Comparison of ENCODE assay signal across 17 cellular contexts in the genomic region with DNA sequence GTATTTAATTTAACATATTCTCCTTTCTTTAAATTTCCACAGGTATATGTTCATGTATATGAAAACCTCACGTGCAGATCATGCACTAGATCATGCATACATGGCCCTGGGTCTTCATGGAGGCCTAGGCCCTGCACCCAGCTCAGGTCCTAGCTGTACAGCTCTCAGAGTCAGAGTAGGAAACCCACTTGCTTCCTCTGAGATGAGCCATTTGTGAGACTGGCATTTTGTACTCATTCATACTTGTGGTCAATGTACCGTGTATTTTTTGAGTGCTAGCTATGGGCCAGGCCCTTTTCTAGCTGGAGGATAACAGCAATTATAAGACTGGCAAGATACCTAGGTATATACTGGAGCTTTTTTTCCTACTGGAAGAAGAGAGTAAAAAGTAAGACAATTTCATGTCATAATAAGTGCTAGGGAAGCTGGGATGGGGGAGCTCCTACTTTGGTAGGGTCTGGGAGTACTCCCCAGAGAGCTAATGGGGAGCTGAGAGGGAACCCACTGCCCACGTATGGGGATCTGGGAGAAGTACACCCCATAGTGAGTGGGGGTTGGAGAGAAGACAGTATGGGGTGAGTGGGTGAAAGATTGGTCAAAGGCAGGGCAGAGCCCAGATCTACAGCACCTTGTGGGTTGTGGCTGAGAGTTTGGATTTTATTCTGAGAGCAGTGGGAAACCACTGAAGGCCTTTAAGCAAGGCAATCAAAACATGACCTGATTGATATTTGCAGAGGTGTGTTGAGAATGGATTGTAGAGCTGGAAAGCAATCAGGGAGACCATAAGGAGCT.
DNase-seq lines count a peak whose midpoint lies in the region; ATAC-seq, FAIRE-seq and TF ChIP-seq lines count a peak whose summit lies in the region.
"Had no signal": no experiment of that assay in that cellular context is flagged by ENCODE, and none has a peak within 500 bp of the region (broad histone marks: within the 10 kb centered on the region; RNA-seq: fewer than 3 reads in every experiment).

No MANE protein-coding gene starts in this region.

- no peak for TF ChIP-seq POLR2A in GM12892 (IDR thresholded peaks at IDR 0.05; ENCODE audit: low read depth, low read length)
- no peak for TF ChIP-seq POLR2A in erythroblast (IDR thresholded peaks at IDR 0.05; ENCODE audit: low read length)

- H3K9me3 Mint-ChIP-seq in activated CD8-positive, alpha-beta memory T cell treated with anti-CD3 and anti-CD28 coated beads, Interleukin-2, amount 10 ng/mL, durations not matched to agents 7 days and 5 days (ENCODE audit: low read depth), result no peaks in the 10 kb centered on the region
- H3K9me3 Mint-ChIP-seq in glutamatergic neuron (ENCODE audit: unreplicated experiment), result peaks cover 2% of the 10 kb centered on the region
- H3K9me3 Mint-ChIP-seq in stimulated activated naive CD8-positive, alpha-beta T cell treated with anti-CD3 and anti-CD28 coated beads, Interleukin-15, amount 100 ng/mL, for 72 hours, result no peaks in the 10 kb centered on the region
- H3K9me3 Mint-ChIP-seq: CD14-positive monocyte had no signal

- peak; percentile 33 for ATAC-seq in activated CD8-positive, alpha-beta memory T cell treated with anti-CD3 and anti-CD28 coated beads, Interleukin-2, amount 10 ng/mL, durations not matched to agents 7 days and 5 days
- ATAC-seq in HG03565 (IDR thresholded peaks at IDR 0.05; ENCODE audit: unreplicated experiment) (peak; percentile 44), GM21447 (IDR thresholded peaks at IDR 0.05; ENCODE audit: unreplicated experiment) (no peak)
- ATAC-seq in stimulated activated naive CD8-positive, alpha-beta T cell treated with anti-CD3 and anti-CD28 coated beads, Interleukin-15, amount 100 ng/mL, for 72 hours, result peak; percentile 78
- ATAC-seq: Panc1 had no signal

- H3K36me3 Mint-ChIP-seq in activated CD8-positive, alpha-beta memory T cell treated with anti-CD3 and anti-CD28 coated beads, Interleukin-2, amount 10 ng/mL, durations not matched to agents 7 days and 5 days, result no peaks in the 10 kb centered on the region
- H3K36me3 Mint-ChIP-seq in glutamatergic neuron (ENCODE audit: unreplicated experiment), result no peaks in the 10 kb centered on the region
- H3K36me3 Mint-ChIP-seq: CD14-positive monocyte had no signal

- DNase-seq in activated CD8-positive, alpha-beta memory T cell treated with anti-CD3 and anti-CD28 coated beads, Interleukin-2, amount 10 ng/mL, durations not matched to agents 7 days and 5 days, result no peak
- no peak for DNase-seq in activated CD8-positive, alpha-beta memory T cell treated with anti-CD3 and anti-CD28 coated beads for 24 hours
- DNase-seq in glutamatergic neuron (no peak), GM12892 (ENCODE audit: insufficient read length) (no peak), erythroblast (lab: John Stamatoyannopoulos, UW) (no peak)
- no peak for DNase-seq in stimulated activated naive CD8-positive, alpha-beta T cell treated with anti-CD3 and anti-CD28 coated beads, Interleukin-15, amount 100 ng/mL, for 72 hours
- DNase-seq: COR-L47, DMS 273 treated with DMSO at 0.1 percent for 48 hours, NCI-H1105, NCI-H1694, NCI-H2081 treated with DMSO at 0.1 percent for 48 hours, NCI-H446 treated with DMSO at 0.1 percent for 48 hours had no signal

- no peak for TF ChIP-seq CTCF in glutamatergic neuron (IDR thresholded peaks at IDR 0.05; ENCODE audit: partially characterized antibody, unreplicated experiment)

- peaks cover 24% of the 10 kb centered on the region for H3K4me1 Mint-ChIP-seq in activated CD8-positive, alpha-beta memory T cell treated with anti-CD3 and anti-CD28 coated beads, Interleukin-2, amount 10 ng/mL, durations not matched to agents 7 days and 5 days
- H3K4me1 Mint-ChIP-seq in glutamatergic neuron (ENCODE audit: low read depth, unreplicated experiment), result no peaks in the 10 kb centered on the region
- peaks cover 7% of the 10 kb centered on the region for H3K4me1 Mint-ChIP-seq in stimulated activated naive CD8-positive, alpha-beta T cell treated with anti-CD3 and anti-CD28 coated beads, Interleukin-15, amount 100 ng/mL, for 72 hours

- CTCF ChIA-PET in activated CD8-positive, alpha-beta memory T cell treated with anti-CD3 and anti-CD28 coated beads, Interleukin-2, amount 10 ng/mL, durations not matched to agents 7 days and 5 days (lab: Charles Lee), result interaction anchor here (1.0 to 1.3 kb wide), 2 partner anchors 34 to 111 kb away, joined by 3 to 4 read pairs; no protein-coding TSS in a partner anchor

- H3K27me3 Mint-ChIP-seq in activated CD8-positive, alpha-beta memory T cell treated with anti-CD3 and anti-CD28 coated beads, Interleukin-2, amount 10 ng/mL, durations not matched to agents 7 days and 5 days, result no peaks in the 10 kb centered on the region
- no peaks in the 10 kb centered on the region for H3K27me3 Mint-ChIP-seq in glutamatergic neuron (ENCODE audit: unreplicated experiment)
- no peaks in the 10 kb centered on the region for H3K27me3 Mint-ChIP-seq in stimulated activated naive CD8-positive, alpha-beta T cell treated with anti-CD3 and anti-CD28 coated beads, Interleukin-15, amount 100 ng/mL, for 72 hours

- H3K27ac Mint-ChIP-seq in activated CD8-positive, alpha-beta memory T cell treated with anti-CD3 and anti-CD28 coated beads, Interleukin-2, amount 10 ng/mL, durations not matched to agents 7 days and 5 days, result no peak overlapping the region
- H3K27ac Mint-ChIP-seq in glutamatergic neuron (ENCODE audit: unreplicated experiment), result peak overlapping the region; percentile 33
- H3K27ac Mint-ChIP-seq in stimulated activated naive CD8-positive, alpha-beta T cell treated with anti-CD3 and anti-CD28 coated beads, Interleukin-15, amount 100 ng/mL, for 72 hours, result peak overlapping the region in 1 of 2 donors; percentile 55
- H3K27ac Mint-ChIP-seq: CD14-positive monocyte had no signal

- no peak for FAIRE-seq in GM12892 (lab: Jason Lieb, UNC)
- FAIRE-seq: G401.6 had no signal

- H3K4me3 Mint-ChIP-seq in activated CD8-positive, alpha-beta memory T cell treated with anti-CD3 and anti-CD28 coated beads, Interleukin-2, amount 10 ng/mL, durations not matched to agents 7 days and 5 days, result no peak overlapping the region
- no peak overlapping the region for H3K4me3 Mint-ChIP-seq in glutamatergic neuron (ENCODE audit: unreplicated experiment)
- H3K4me3 Mint-ChIP-seq in stimulated activated naive CD8-positive, alpha-beta T cell treated with anti-CD3 and anti-CD28 coated beads, Interleukin-15, amount 100 ng/mL, for 72 hours, result no peak overlapping the region
- H3K4me3 Mint-ChIP-seq: CD14-positive monocyte had no signal
